In genomic region chr6:18785810-18786490, GRCh38 we compare ENCODE assay signal across 7 cellular contexts.
"Had no signal": no experiment of that assay in that cellular context is flagged by ENCODE, and none has a peak within 500 bp of the region (broad histone marks: within the 10 kb centered on the region; RNA-seq: fewer than 3 reads in every experiment).

No MANE protein-coding gene starts in this region.

- ATAC-seq: GM12878 had no signal

- DNase-seq: GDM1, GF-D8 had no signal

- H3K4me3 ChIP-seq: GM12878 had no signal

- FAIRE-seq: GM12878, GM12891, GM12892, GM18507, GM19239 had no signal
